Comparison of ENCODE assay signal across 9 cellular contexts in the genomic region with DNA sequence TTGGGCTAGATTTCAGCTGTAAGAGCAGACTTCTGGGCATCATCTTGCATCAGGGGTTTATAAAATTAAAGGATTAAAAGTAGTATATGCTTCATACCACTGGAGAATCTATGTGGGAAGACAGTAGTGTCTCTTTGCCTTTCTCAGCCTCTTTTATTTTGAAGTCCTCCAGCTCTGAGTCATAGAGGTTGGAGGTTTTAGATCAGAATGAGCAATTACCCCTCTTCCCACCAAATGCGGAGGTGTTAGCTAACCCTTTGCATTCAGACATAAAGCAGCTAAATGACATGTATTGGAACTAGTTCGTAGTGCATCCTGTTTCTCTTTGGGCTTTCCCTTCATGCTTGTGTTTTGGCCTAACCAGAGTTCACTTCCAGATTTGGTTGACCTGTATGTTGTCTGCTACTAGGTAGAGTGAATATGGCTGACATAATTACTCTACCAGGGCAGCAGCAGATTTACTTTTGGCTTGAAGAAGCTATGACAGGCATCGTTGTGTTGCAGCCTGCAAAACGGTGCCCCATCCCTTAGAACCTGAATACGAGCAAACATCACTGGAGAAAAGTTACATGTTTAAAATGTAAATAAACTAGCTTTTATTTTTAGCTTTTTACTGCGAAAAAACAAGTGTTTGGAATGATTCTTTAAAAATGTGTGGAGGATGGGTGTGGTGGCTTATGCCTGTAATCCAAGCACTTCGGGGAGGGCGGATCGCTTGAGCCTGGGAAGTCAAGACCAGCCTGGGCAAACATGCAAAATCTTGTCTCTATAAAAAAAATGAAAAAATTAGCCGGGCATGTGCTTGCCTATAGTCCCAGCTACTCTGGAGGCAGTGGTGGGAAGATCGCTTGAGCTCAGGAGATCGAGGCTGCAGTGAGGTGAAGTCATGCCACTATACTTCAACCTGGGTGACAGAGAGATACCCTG.
DNase-seq lines count a peak whose midpoint lies in the region; ATAC-seq and TF ChIP-seq lines count a peak whose summit lies in the region.
"Had no signal": no experiment of that assay in that cellular context is flagged by ENCODE, and none has a peak within 500 bp of the region (broad histone marks: within the 10 kb centered on the region; RNA-seq: fewer than 3 reads in every experiment).

No MANE protein-coding gene starts in this region.

- TF ChIP-seq POLR2A in lower leg skin (IDR thresholded peaks at IDR 0.05): no peak

- intact Hi-C loops in lower leg skin (cut with DNase I; ENCODE audit: low total_unique reads): no loop called here

- 33 to 36% methylated on average over 12 of the region's 12 CpGs for WGBS in lower leg skin, 2 donors

- no peak for TF ChIP-seq CTCF in lower leg skin (IDR thresholded peaks at IDR 0.05)

- ATAC-seq in HG02973 (IDR thresholded peaks at IDR 0.05; ENCODE audit: unreplicated experiment) (peak; percentile 88), GM21825 (IDR thresholded peaks at IDR 0.05; ENCODE audit: unreplicated experiment) (no peak)

- DNase-seq in stimulated activated CD4-positive, alpha-beta T cell treated with anti-CD3 and anti-CD28 coated beads, Interleukin-12 subunit alpha, Interleukin-12 subunit beta, amount 100 ng/mL, for 48 hours (ENCODE audit: low read depth in 2 of 3, low spot score in 1 of 3): peak in 2 of 3 donors; percentile 12 to 18
- DNase-seq in stimulated activated CD4-positive, alpha-beta T cell treated with anti-CD3 and anti-CD28 coated beads, Interleukin-4, amount 100 ng/mL, for 4 hours: no peak
- DNase-seq in astrocyte of the hippocampus (ENCODE audit: low read depth, low spot score): peak; percentile 33
- DNase-seq in epidermal melanocyte (ENCODE audit: insufficient read length, low spot score): no peak
- DNase-seq in lower leg skin (ENCODE audit: low spot score in 2 of 2): no peak
- no peak for DNase-seq in germinal center (ENCODE audit: low spot score)

- H3K4me3 ChIP-seq in lower leg skin (ENCODE audit: low read depth, poor library complexity, severe bottlenecking): no peak overlapping the region
- H3K4me3 ChIP-seq: thoracic aorta had no signal

Comparison
In these comparisons a context has a peak if more than half of its experiments do, and no peak if none do; other contexts are left out.
1. DNase-seq: peak in stimulated activated CD4-positive, alpha-beta T cell treated with anti-CD3 and anti-CD28 coated beads, Interleukin-12 subunit alpha, Interleukin-12 subunit beta, amount 100 ng/mL, for 48 hours (2 of 3) and astrocyte of the hippocampus (single experiment); none in stimulated activated CD4-positive, alpha-beta T cell treated with anti-CD3 and anti-CD28 coated beads, Interleukin-4, amount 100 ng/mL, for 4 hours (0 of 2), epidermal melanocyte (single experiment), lower leg skin (0 of 2) and germinal center (single experiment).